ENCODE assay signal across 8 cellular contexts in the genomic region with DNA sequence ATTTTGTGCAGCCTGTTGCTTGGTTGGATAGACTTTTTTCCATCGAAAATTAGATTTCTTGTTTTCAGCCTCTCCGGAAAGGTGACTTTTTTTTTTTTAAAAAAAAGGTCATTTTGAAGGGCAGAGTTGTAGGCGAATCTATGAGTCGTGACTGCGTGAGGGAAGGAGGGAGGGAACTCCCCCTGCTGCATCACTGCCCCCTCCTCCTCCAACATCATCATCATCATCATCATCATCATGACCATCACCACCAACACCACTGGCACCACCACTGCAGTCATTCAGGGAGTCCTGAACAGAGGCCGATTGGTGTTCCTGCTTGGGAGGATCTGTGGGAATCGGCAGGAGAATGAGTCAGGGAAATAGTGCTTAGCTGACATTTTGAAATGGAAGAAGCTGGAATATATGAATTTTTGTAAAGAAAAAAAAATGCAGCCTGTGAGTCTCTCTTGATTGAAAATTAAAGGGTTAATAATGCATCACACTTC. TPM values are rescaled to one million over a fixed set of nuclear protein-coding genes. Genes with fewer than 3 reads are reported as not detected.
A peak's percentile ranks its signal among the peaks of the same experiment; 100 is the strongest.
DNase-seq lines count a peak whose midpoint lies in the region; ATAC-seq and TF ChIP-seq lines count a peak whose summit lies in the region.

No MANE protein-coding gene starts in this region.

- H3K9me3 ChIP-seq in SJSA1 (replicated peaks), result no peaks in the 10 kb centered on the region
- no peaks in the 10 kb centered on the region for H3K9me3 ChIP-seq in neuronal stem cell (replicated peaks in 1 of 2; ENCODE audit: control insufficient read depth in 2 of 2, insufficient read depth in 1 of 2, low read depth in 1 of 2, low read length in 2 of 2)
- H3K9me3 ChIP-seq in MG63, result no peaks in the 10 kb centered on the region

- H3K4me1 ChIP-seq in SJSA1 (replicated peaks) (peaks cover 61% of the 10 kb centered on the region), neuronal stem cell (ENCODE audit: control insufficient read depth in 2 of 2, insufficient read depth in 1 of 2, low read depth in 1 of 2, low read length in 2 of 2) (peaks cover 21 to 30% of the 10 kb centered on the region in 2 donors)

- no peak overlapping the region for H3K9ac ChIP-seq in neuronal stem cell (ENCODE audit: low read depth, low read length, poor library complexity)

- no peak overlapping the region for H3K23ac ChIP-seq in neuronal stem cell (ENCODE audit: low read depth, low read length, poor library complexity)

- no peak overlapping the region for H2BK120ac ChIP-seq in neuronal stem cell (ENCODE audit: low read depth, low read length)

- no peak overlapping the region for H4K8ac ChIP-seq in neuronal stem cell (ENCODE audit: low read depth, low read length)

- H2AFZ ChIP-seq in neuronal stem cell (ENCODE audit: low read length), result peak overlapping the region; percentile 98

- DNase-seq in SJSA1 (ENCODE audit: low read depth in 1 of 2, low spot score in 2 of 2) (no peak), erythroblast (lab: John Stamatoyannopoulos, UW) (peak; percentile 34 to 42), neuronal stem cell (ENCODE audit: low spot score) (no peak), MG63 (no peak), hippocampal formation (lab: John Stamatoyannopoulos, UW) (no peak)

- H3K27me3 ChIP-seq in SJSA1 (replicated peaks) (no peaks in the 10 kb centered on the region; the same call in 1 of the 2 replicates), neuronal stem cell (ENCODE audit: control insufficient read depth in 3 of 3, insufficient read depth in 3 of 3, low read depth in 1 of 3, low read length in 3 of 3) (peaks cover 0 to 13% (median 2%) of the 10 kb centered on the region in 3 experiments), MG63 (peaks cover 17% of the 10 kb centered on the region)

- H3K27ac ChIP-seq in SJSA1, result peak overlapping the region; percentile 64; the same call in 1 of the 2 replicates
- H3K27ac ChIP-seq in neuronal stem cell (replicated peaks; ENCODE audit: low read length), result no peak overlapping the region

- no CpG with 5 or more reads among the region's 7 CpGs for WGBS in neuronal stem cell (ENCODE audit: extremely low coverage in 2 of 2, insufficient read length in 2 of 2, insufficient replicate concordance in 1 of 2), 2 donors

- H2AK5ac ChIP-seq in neuronal stem cell (ENCODE audit: low read depth, low read length), result no peak overlapping the region

- H3K14ac ChIP-seq in neuronal stem cell (ENCODE audit: low read length), result no peak overlapping the region

- no peak overlapping the region for H2BK12ac ChIP-seq in neuronal stem cell (ENCODE audit: low read length)

- H3K18ac ChIP-seq in neuronal stem cell (ENCODE audit: low read length), result no peak overlapping the region

- H3K36me3 ChIP-seq in SJSA1 (peaks cover 33% of the 10 kb centered on the region), neuronal stem cell (replicated peaks in 1 of 2; ENCODE audit: control insufficient read depth in 2 of 2, insufficient read depth in 2 of 2, low read length in 2 of 2) (peaks cover 0 to 15% of the 10 kb centered on the region in 2 donors), MG63 (no peaks in the 10 kb centered on the region; the same call in 1 of the 2 replicates)

- H3K79me1 ChIP-seq in neuronal stem cell (ENCODE audit: low read depth, low read length), result no peaks in the 10 kb centered on the region

- no peak overlapping the region for H2BK15ac ChIP-seq in neuronal stem cell (ENCODE audit: low read length)

- H3K4me2 ChIP-seq in neuronal stem cell (ENCODE audit: insufficient read depth, low read length, poor library complexity, severe bottlenecking), result peak overlapping the region; percentile 52

- TF ChIP-seq POLR2A in GM19099 (IDR thresholded peaks at IDR 0.05; ENCODE audit: extremely low read depth, insufficient read length, low read depth), result peak; percentile 43
- no peak for TF ChIP-seq POLR2A in erythroblast (IDR thresholded peaks at IDR 0.05; ENCODE audit: low read length)

- H2BK5ac ChIP-seq in neuronal stem cell (ENCODE audit: low read length), result no peak overlapping the region

- no peak for ATAC-seq in GM19455 (IDR thresholded peaks at IDR 0.05; ENCODE audit: unreplicated experiment)
- no peak for ATAC-seq in GM21367 (IDR thresholded peaks at IDR 0.05; ENCODE audit: unreplicated experiment)

- H3K4me3 ChIP-seq in SJSA1, result peak overlapping the region; percentile 93
- peak overlapping the region; percentile 43 to 57 for H3K4me3 ChIP-seq in neuronal stem cell (ENCODE audit: low read length in 2 of 2)
- no peak overlapping the region; the same call in 1 of the 2 replicates for H3K4me3 ChIP-seq in MG63

- no peak overlapping the region for H4K91ac ChIP-seq in neuronal stem cell (ENCODE audit: low read depth, low read length, poor library complexity)

- no peak overlapping the region for H3K4ac ChIP-seq in neuronal stem cell (ENCODE audit: low read length)

RNA-seq across cellular contexts. Expression of a gene that starts 1.2 kb away (rescaled TPM):
- 23.0 and 23.3 TPM in 2 replicates for total RNA-seq in SJSA1 (2014; rRNA removed; shearing (Covaris generic))
- 33.8 TPM for polyA plus RNA-seq in neuronal stem cell (2013, experiment 1 of 2)
- polyA plus RNA-seq in neuronal stem cell (2013, experiment 2 of 2), result 36.7 TPM
- total RNA-seq in MG63 (2014; rRNA removed; shearing (Covaris generic); ENCODE audit: low replicate concordance), result 2.5 and 3.7 TPM in 2 replicates

Comparison
In these comparisons a context has a peak if more than half of its experiments do, and no peak if none do; other contexts are left out.
1. DNase-seq: peak in erythroblast (2 of 2); none in SJSA1 (0 of 2), neuronal stem cell (single experiment), MG63 (single experiment) and hippocampal formation (0 of 2).